ENCODE assay signal across 9 cellular contexts in the genomic region with DNA sequence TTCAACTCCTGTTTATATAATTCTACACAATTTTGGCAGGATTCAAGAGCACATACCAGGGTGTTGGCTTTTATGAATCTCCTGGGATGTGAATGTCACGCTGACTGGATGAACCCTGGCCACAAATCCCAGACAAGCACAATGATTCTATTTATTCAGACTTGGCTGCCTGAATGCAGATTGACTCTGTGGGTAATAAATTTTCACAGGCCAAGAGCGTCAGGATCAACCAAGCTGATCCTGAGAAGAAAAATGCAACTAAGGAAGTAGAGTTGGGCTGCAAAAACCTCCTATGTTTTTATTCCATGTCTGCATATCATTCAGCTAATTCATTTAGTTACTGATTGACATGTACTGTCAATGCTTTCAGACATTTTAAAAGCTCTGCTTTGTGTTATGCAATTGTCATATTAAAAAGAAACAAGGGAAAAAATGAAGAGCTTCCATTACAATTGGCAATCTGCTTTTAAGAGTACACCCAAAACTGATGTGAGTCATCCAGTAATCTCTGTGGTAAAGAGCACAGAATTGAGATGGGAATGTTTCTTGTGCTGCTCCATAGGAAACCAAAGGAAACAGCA.
A peak's percentile ranks its signal among the peaks of the same experiment; 100 is the strongest.
DNase-seq lines count a peak whose midpoint lies in the region; ATAC-seq and TF ChIP-seq lines count a peak whose summit lies in the region.
"Had no signal": no experiment of that assay in that cellular context is flagged by ENCODE, and none has a peak within 500 bp of the region (broad histone marks: within the 10 kb centered on the region; RNA-seq: fewer than 3 reads in every experiment).

No MANE protein-coding gene starts in this region.

- H3K4me3 Mint-ChIP-seq in mesothelial cell of epicardium = no peak overlapping the region
- H3K4me3 Mint-ChIP-seq: activated naive CD8-positive, alpha-beta T cell treated with anti-CD3 and anti-CD28 coated beads, Interleukin-2, amount 10 ng/mL, durations not matched to agents 7 days and 5 days had no signal

- POLR2A ChIA-PET in RWPE1 (lab: Yijun Ruan, JAX; ENCODE audit: low non-redundant PET) = no interaction called here

- WGBS in prostate gland = 11% methylated on average over 2 of the region's 2 CpGs

- peaks cover 34% of the 10 kb centered on the region for H3K9me3 Mint-ChIP-seq in mesothelial cell of epicardium

- H3K4me3 ChIP-seq in fibroblast of pulmonary artery (replicated peaks; ENCODE audit: low read depth, low read length) (no peak overlapping the region), prostate gland (no peak overlapping the region)

- H3K4me1 ChIP-seq in prostate gland (replicated peaks) = peaks cover 4% of the 10 kb centered on the region

- H3K4me1 Mint-ChIP-seq in mesothelial cell of epicardium = peaks cover 5% of the 10 kb centered on the region
- H3K4me1 Mint-ChIP-seq: activated naive CD8-positive, alpha-beta T cell treated with anti-CD3 and anti-CD28 coated beads, Interleukin-2, amount 10 ng/mL, durations not matched to agents 7 days and 5 days had no signal

- TF ChIP-seq POLR2A in prostate gland (IDR thresholded peaks at IDR 0.05) = no peak

- intact Hi-C loops in prostate gland (cut with DNase I) = no loop called here

- H3K27ac Mint-ChIP-seq in mesothelial cell of epicardium = no peak overlapping the region
- H3K27ac Mint-ChIP-seq: activated naive CD8-positive, alpha-beta T cell treated with anti-CD3 and anti-CD28 coated beads, Interleukin-2, amount 10 ng/mL, durations not matched to agents 7 days and 5 days had no signal

- no peaks in the 10 kb centered on the region for H3K36me3 ChIP-seq in prostate gland

- no peaks in the 10 kb centered on the region for H3K27me3 Mint-ChIP-seq in mesothelial cell of epicardium (ENCODE audit: low read depth)

- DNase-seq in EL = peak; percentile 76
- DNase-seq in NCI-H69 (lab: John Stamatoyannopoulos, UW) = peak; percentile 86
- DNase-seq in fibroblast of pulmonary artery (ENCODE audit: low read depth) = peak; percentile 45
- peak; percentile 65 for DNase-seq in prostate gland (ENCODE audit: low spot score)
- DNase-seq in UCSD-AML1 (lab: John Stamatoyannopoulos, UW; ENCODE audit: unreplicated experiment) = no peak
- DNase-seq in mesothelial cell of epicardium (ENCODE audit: low spot score in 2 of 2, unreplicated experiment in 2 of 2) = no peak
- no peak for DNase-seq in RWPE1 (ENCODE audit: low spot score)
- DNase-seq: activated naive CD8-positive, alpha-beta T cell treated with anti-CD3 and anti-CD28 coated beads, Interleukin-2, amount 10 ng/mL, durations not matched to agents 7 days and 5 days had no signal

- no peak for TF ChIP-seq CTCF in fibroblast of pulmonary artery (IDR thresholded peaks at IDR 0.05; ENCODE audit: low read length, missing control alignments)
- TF ChIP-seq CTCF in prostate gland (IDR thresholded peaks at IDR 0.05) = no peak
- no peak for TF ChIP-seq CTCF in mesothelial cell of epicardium (IDR thresholded peaks at IDR 0.05; ENCODE audit: unreplicated experiment)
- TF ChIP-seq CTCF in RWPE1 (conservative IDR thresholded peaks at IDR 0.05; ENCODE audit: low read depth) = no peak

- peaks cover 17% of the 10 kb centered on the region for H3K36me3 Mint-ChIP-seq in mesothelial cell of epicardium
- H3K36me3 Mint-ChIP-seq: activated naive CD8-positive, alpha-beta T cell treated with anti-CD3 and anti-CD28 coated beads, Interleukin-2, amount 10 ng/mL, durations not matched to agents 7 days and 5 days had no signal

- no peaks in the 10 kb centered on the region for H3K27me3 ChIP-seq in prostate gland (replicated peaks; ENCODE audit: insufficient read depth)

- no peaks in the 10 kb centered on the region for H3K9me3 ChIP-seq in prostate gland

- CTCF ChIA-PET in RWPE1 (lab: Yijun Ruan, JAX) = no interaction called here

- no peak for ATAC-seq in GM21717 (IDR thresholded peaks at IDR 0.05; ENCODE audit: unreplicated experiment)

- H3K27ac ChIP-seq in prostate gland (no peak overlapping the region), RWPE1 (no peak overlapping the region)

Comparison
In these comparisons a context has a peak if more than half of its experiments do, and no peak if none do; other contexts are left out.
1. DNase-seq: peak in EL (single experiment), NCI-H69 (single experiment), fibroblast of pulmonary artery (single experiment) and prostate gland (single experiment); none in UCSD-AML1 (single experiment), mesothelial cell of epicardium (0 of 2) and RWPE1 (single experiment).